ENCODE assay signal across 14 cellular contexts in genomic region chr10:99809931-99810615, GRCh38. TPM values are rescaled to one million over a fixed set of nuclear protein-coding genes. Genes with fewer than 3 reads are reported as not detected.
DNase-seq lines count a peak whose midpoint lies in the region; ATAC-seq and TF ChIP-seq lines count a peak whose summit lies in the region.
"Had no signal": no experiment of that assay in that cellular context is flagged by ENCODE, and none has a peak within 500 bp of the region (broad histone marks: within the 10 kb centered on the region; RNA-seq: fewer than 3 reads in every experiment).

No MANE protein-coding gene starts in this region.

- TF ChIP-seq POLR2A in uterus (IDR thresholded peaks at IDR 0.05) (no peak), erythroblast (IDR thresholded peaks at IDR 0.05; ENCODE audit: low read length) (no peak)

- TF ChIP-seq CTCF in fibroblast of the aortic adventitia (IDR thresholded peaks at IDR 0.05; ENCODE audit: insufficient read depth, low read length), result no peak
- TF ChIP-seq CTCF in omental fat pad (IDR thresholded peaks at IDR 0.05), result no peak
- TF ChIP-seq CTCF in uterus (IDR thresholded peaks at IDR 0.05), result no peak

- H3K27ac ChIP-seq in uterus, result peak overlapping the region; percentile 57 to 65
- H3K27ac ChIP-seq: ascending aorta had no signal

- peak; percentile 81 for ATAC-seq in omental fat pad (ENCODE audit: low FRiP score)
- ATAC-seq: activated CD8-positive, alpha-beta T cell treated with anti-CD3 and anti-CD28 coated beads, Interleukin-2, amount 10 ng/mL, durations not matched to agents 7 days and 5 days had no signal

- no peaks in the 10 kb centered on the region for H3K4me1 ChIP-seq in uterus
- H3K4me1 ChIP-seq: ascending aorta had no signal

- intact Hi-C loops in uterus (cut with DNase I; ENCODE audit: low total_unique reads), result no loop called here

- DNase-seq in amniotic epithelial cell (ENCODE audit: low read depth), result peak; percentile 94
- DNase-seq in fibroblast of the aortic adventitia (ENCODE audit: low read depth), result peak; percentile 77
- DNase-seq in omental fat pad (ENCODE audit: low spot score), result no peak
- DNase-seq in uterus, result peak; percentile 22 to 45
- DNase-seq in dedifferentiated amniotic fluid mesenchymal stem cell (ENCODE audit: extremely low spot score), result no peak
- DNase-seq in activated CD4-positive, alpha-beta T cell treated with anti-CD3 and anti-CD28 coated beads for 4 hours, result no peak
- no peak for DNase-seq in erythroblast (lab: John Stamatoyannopoulos, UW)
- DNase-seq: activated CD8-positive, alpha-beta T cell treated with anti-CD3 and anti-CD28 coated beads, Interleukin-2, amount 10 ng/mL, durations not matched to agents 7 days and 5 days; C1 segment of cervical spinal cord; cortex of kidney; MG63; NCI-H1694 treated with DMSO at 0.1 percent for 48 hours; SHP77 treated with DMSO at 0.1 percent for 48 hours had no signal

- H3K9me3 ChIP-seq in uterus, result no peaks in the 10 kb centered on the region
- H3K9me3 ChIP-seq: ascending aorta, MG63 had no signal

- H3K4me3 ChIP-seq in fibroblast of the aortic adventitia (ENCODE audit: low read depth, low read length), result no peak overlapping the region
- no peak overlapping the region for H3K4me3 ChIP-seq in uterus
- H3K4me3 ChIP-seq: ascending aorta, MG63 had no signal

- no peaks in the 10 kb centered on the region for H3K27me3 ChIP-seq in uterus
- H3K27me3 ChIP-seq: ascending aorta, MG63 had no signal

- no peaks in the 10 kb centered on the region for H3K36me3 ChIP-seq in uterus
- H3K36me3 ChIP-seq: ascending aorta, MG63 had no signal

RNA-seq across cellular contexts. Expression of gene ABCC2, which starts 27.6 kb away (rescaled TPM):
- total RNA-seq in fibroblast of the aortic adventitia (ENCODE audit: low replicate concordance) (0.98 and 1.4 TPM in 2 replicates), omental fat pad (1 to 10 TPM in 2 of 4 donors, under 1 TPM in 2; 0.84 to 9.1 (median 1.5) TPM), uterus (1 to 10 TPM in 3 of 4 donors, under 1 TPM in 1; 0.29 to 3.0 (median 1.2) TPM)

Comparison
In these comparisons a context has a peak if more than half of its experiments do, and no peak if none do; other contexts are left out.
1. DNase-seq: peak in amniotic epithelial cell (single experiment), fibroblast of the aortic adventitia (single experiment) and uterus (2 of 2); none in omental fat pad (single experiment), dedifferentiated amniotic fluid mesenchymal stem cell (single experiment), activated CD4-positive, alpha-beta T cell treated with anti-CD3 and anti-CD28 coated beads for 4 hours (0 of 2) and erythroblast (0 of 2).